Comparison of ENCODE assay signal across 31 cellular contexts in genomic region chr21:37017951-37018679, GRCh38. TPM values are rescaled to one million over a fixed set of nuclear protein-coding genes. Genes with fewer than 3 reads are reported as not detected.
"Had no signal": no experiment of that assay in that cellular context is flagged by ENCODE, and none has a peak within 500 bp of the region (broad histone marks: within the 10 kb centered on the region; RNA-seq: fewer than 3 reads in every experiment).

No MANE protein-coding gene starts in this region.

- H3K27me3 ChIP-seq: left lung, neural progenitor cell, ovary, right atrium auricular region, right lobe of liver, upper lobe of left lung had no signal

- H3K4me3 ChIP-seq: left lung, lower lobe of right lung, neural progenitor cell, ovary, psoas muscle, right atrium auricular region, right lobe of liver, smooth muscle cell, tibial nerve, upper lobe of left lung had no signal

- H3K4me1 ChIP-seq: left lung, lower lobe of right lung, neural progenitor cell, psoas muscle, right atrium auricular region, right lobe of liver, tibial nerve, upper lobe of left lung had no signal

- ATAC-seq: left colon; left lung; lower lobe of right lung; natural killer cell; psoas muscle; stimulated activated memory B cell treated with anti-CD40 and anti-IgM and Interleukin-4, amounts not matched to agents 10 μg/mL and 1 μg/mL and 100 μg/mL, for 72 hours; stimulated activated naive CD8-positive, alpha-beta T cell treated with anti-CD3 and anti-CD28 coated beads, Interleukin-15, amount 100 ng/mL, for 72 hours had no signal

- H3K4me3 Mint-ChIP-seq: immature natural killer cell; mesothelial cell of epicardium; naive B cell; natural killer cell; nephron progenitor cell; neural progenitor cell; stimulated activated memory B cell treated with anti-CD40 and anti-IgM and Interleukin-4, amounts not matched to agents 10 μg/mL and 1 μg/mL and 100 μg/mL, for 72 hours; stimulated activated naive CD8-positive, alpha-beta T cell treated with anti-CD3 and anti-CD28 coated beads, Interleukin-15, amount 100 ng/mL, for 72 hours had no signal

- H3K27ac Mint-ChIP-seq: immature natural killer cell; mesothelial cell of epicardium; naive B cell; natural killer cell; nephron progenitor cell; neural progenitor cell; stimulated activated memory B cell treated with anti-CD40 and anti-IgM and Interleukin-4, amounts not matched to agents 10 μg/mL and 1 μg/mL and 100 μg/mL, for 72 hours; stimulated activated naive CD8-positive, alpha-beta T cell treated with anti-CD3 and anti-CD28 coated beads, Interleukin-15, amount 100 ng/mL, for 72 hours had no signal

- DNase-seq: hypothalamus; immature natural killer cell; kidney; left colon; left lung; lower lobe of right lung; mammary epithelial cell; mesenchymal stem cell; naive B cell; natural killer cell; nephron progenitor cell; ovary; psoas muscle; right lobe of liver; stimulated activated CD4-positive, alpha-beta T cell treated with anti-CD3 and anti-CD28 coated beads, Interleukin-1b, Interleukin-23, amount 100 ng/mL, for 48 hours; stimulated activated CD4-positive, alpha-beta T cell treated with anti-CD3 and anti-CD28 coated beads, Interleukin-2, amount 100 ng/mL, for 48 hours; stimulated activated CD4-positive, alpha-beta T cell treated with anti-CD3 and anti-CD28 coated beads, Interleukin-4, amount 100 ng/mL, for 4 hours; stimulated activated CD8-positive, alpha-beta memory T cell treated with anti-CD3 and anti-CD28 coated beads, Interleukin-4, amount 100 ng/mL, for 48 hours; stimulated activated naive CD4-positive, alpha-beta T cell treated with Interleukin-2 at 50 U/mL for 16 hours; stimulated activated naive CD8-positive, alpha-beta T cell treated with anti-CD3 and anti-CD28 coated beads, Interleukin-15, amount 100 ng/mL, for 72 hours; substantia nigra; upper lobe of left lung had no signal

- H2AFZ ChIP-seq: neural progenitor cell had no signal

- H3K9ac ChIP-seq: neural progenitor cell had no signal

- H3K36me3 ChIP-seq: left lung, lower lobe of right lung, neural progenitor cell, ovary, right atrium auricular region, right lobe of liver, tibial nerve, upper lobe of left lung had no signal

- H3K4me1 Mint-ChIP-seq: immature natural killer cell; mesothelial cell of epicardium; naive B cell; natural killer cell; neural progenitor cell; stimulated activated memory B cell treated with anti-CD40 and anti-IgM and Interleukin-4, amounts not matched to agents 10 μg/mL and 1 μg/mL and 100 μg/mL, for 72 hours; stimulated activated naive CD8-positive, alpha-beta T cell treated with anti-CD3 and anti-CD28 coated beads, Interleukin-15, amount 100 ng/mL, for 72 hours had no signal

- H3K27ac ChIP-seq: left lung, lower lobe of right lung, neural progenitor cell, ovary, psoas muscle, right atrium auricular region, right lobe of liver, tibial nerve, upper lobe of left lung had no signal

- H3K4me2 ChIP-seq: neural progenitor cell, smooth muscle cell had no signal

- H3K36me3 Mint-ChIP-seq: immature natural killer cell; mesothelial cell of epicardium; naive B cell; natural killer cell; neural progenitor cell; stimulated activated memory B cell treated with anti-CD40 and anti-IgM and Interleukin-4, amounts not matched to agents 10 μg/mL and 1 μg/mL and 100 μg/mL, for 72 hours had no signal

- H3K9me3 ChIP-seq: left lung, lower lobe of right lung, ovary, psoas muscle, right atrium auricular region, right lobe of liver, tibial nerve, upper lobe of left lung had no signal

- H3K9me3 Mint-ChIP-seq: immature natural killer cell; mesothelial cell of epicardium; naive B cell; natural killer cell; nephron progenitor cell; neural progenitor cell; stimulated activated memory B cell treated with anti-CD40 and anti-IgM and Interleukin-4, amounts not matched to agents 10 μg/mL and 1 μg/mL and 100 μg/mL, for 72 hours; stimulated activated naive CD8-positive, alpha-beta T cell treated with anti-CD3 and anti-CD28 coated beads, Interleukin-15, amount 100 ng/mL, for 72 hours had no signal

RNA-seq across cellular contexts. Expression of gene RIPPLY3, which starts 11.6 kb away (rescaled TPM):
- total RNA-seq: mononuclear cell, natural killer cell, omental fat pad, ovary, psoas muscle, right atrium auricular region, skeletal muscle tissue, smooth muscle cell, tibial nerve had no signal
- polyA plus RNA-seq: immature natural killer cell, ovary, psoas muscle, smooth muscle cell had no signal
